ENCODE assay signal across 8 cellular contexts in genomic region chr18:25921677-25922421, GRCh38.
DNase-seq lines count a peak whose midpoint lies in the region; ATAC-seq and TF ChIP-seq lines count a peak whose summit lies in the region.

No MANE protein-coding gene starts in this region.

- H3K4me3 Mint-ChIP-seq in activated CD8-positive, alpha-beta T cell treated with anti-CD3 and anti-CD28 coated beads for 36 hours: no peak overlapping the region

- H3K4me1 Mint-ChIP-seq in activated CD8-positive, alpha-beta T cell treated with anti-CD3 and anti-CD28 coated beads for 36 hours (ENCODE audit: low read depth): no peaks in the 10 kb centered on the region

- POLR2A ChIA-PET in activated CD8-positive, alpha-beta T cell treated with anti-CD3 and anti-CD28 coated beads for 36 hours (lab: Charles Lee): no interaction called here

- H3K9me3 Mint-ChIP-seq in activated CD8-positive, alpha-beta T cell treated with anti-CD3 and anti-CD28 coated beads for 36 hours: no peaks in the 10 kb centered on the region

- no peak overlapping the region for H3K4me3 ChIP-seq in heart right ventricle
- no peak overlapping the region for H3K4me3 ChIP-seq in foreskin fibroblast (ENCODE audit: low read depth in 1 of 2, low read length in 2 of 2)

- H3K36me3 ChIP-seq in heart right ventricle: no peaks in the 10 kb centered on the region

- intact Hi-C loops in heart right ventricle (cut with DNase I): loop anchor here in 2 of 10 donors (10.0 kb wide), 2 partner anchors 57 to 243 kb away; no protein-coding TSS in a partner anchor
- intact Hi-C loops in Right ventricle myocardium inferior (cut with DNase I): no loop called here
- intact Hi-C loops in activated CD8-positive, alpha-beta T cell treated with anti-CD3 and anti-CD28 coated beads for 36 hours (cut with micrococcal nuclease): no loop called here

- H3K4me1 ChIP-seq in heart right ventricle: no peaks in the 10 kb centered on the region

- no peak overlapping the region for H3K27ac ChIP-seq in heart right ventricle

- peaks cover 0 to 4% (median 0%) of the 10 kb centered on the region in 7 donors for H3K27me3 ChIP-seq in heart right ventricle

- no peak for DNase-seq in heart right ventricle
- DNase-seq in Right ventricle myocardium inferior (ENCODE audit: missing footprints): no peak
- peak; percentile 56 for DNase-seq in NCI-H2227 (lab: John Stamatoyannopoulos, UW; ENCODE audit: unreplicated experiment)
- DNase-seq in activated CD8-positive, alpha-beta T cell treated with anti-CD3 and anti-CD28 coated beads for 36 hours: peak; percentile 64
- peak in 1 of 2 donors; percentile 22 for DNase-seq in foreskin fibroblast
- DNase-seq in stimulated activated CD4-positive, alpha-beta T cell treated with anti-CD3 and anti-CD28 coated beads, Interleukin-4, amount 100 ng/mL, for 24 hours: peak; percentile 24
- no peak for DNase-seq in NCI-H446 treated with DMSO at 0.1 percent for 48 hours (lab: John Stamatoyannopoulos, UW)

- H3K9me3 ChIP-seq in heart right ventricle: no peaks in the 10 kb centered on the region

- H3K27ac Mint-ChIP-seq in activated CD8-positive, alpha-beta T cell treated with anti-CD3 and anti-CD28 coated beads for 36 hours: no peak overlapping the region

- peaks cover 5% of the 10 kb centered on the region for H3K27me3 Mint-ChIP-seq in activated CD8-positive, alpha-beta T cell treated with anti-CD3 and anti-CD28 coated beads for 36 hours

- TF ChIP-seq CTCF in heart right ventricle (IDR thresholded peaks at IDR 0.05) (peak in 7 of 9 donors; percentile 28 to 62 (median 34)), foreskin fibroblast (IDR thresholded peaks at IDR 0.05; ENCODE audit: low read depth, low read length) (peak; percentile 58)
- TF ChIP-seq CTCF in activated CD8-positive, alpha-beta T cell treated with anti-CD3 and anti-CD28 coated beads for 36 hours (IDR thresholded peaks at IDR 0.05): peak; percentile 65

- no peaks in the 10 kb centered on the region for H3K36me3 Mint-ChIP-seq in activated CD8-positive, alpha-beta T cell treated with anti-CD3 and anti-CD28 coated beads for 36 hours (ENCODE audit: low read depth)

- 82 to 84% methylated on average over 13 of the region's 13 CpGs for WGBS in heart right ventricle, 2 donors

- CTCF ChIA-PET in activated CD8-positive, alpha-beta T cell treated with anti-CD3 and anti-CD28 coated beads for 36 hours (lab: Charles Lee): interaction anchor here (0.6 to 1.5 kb wide), 13 partner anchors 8 to 526 kb away, joined by 3 to 5 read pairs (median 3); no protein-coding TSS in a partner anchor

- ATAC-seq in heart right ventricle (no peak), Right ventricle myocardium inferior (no peak), HG02623 (IDR thresholded peaks at IDR 0.05; ENCODE audit: unreplicated experiment) (peak; percentile 75)
- peak; percentile 58 for ATAC-seq in activated CD8-positive, alpha-beta T cell treated with anti-CD3 and anti-CD28 coated beads for 36 hours

Comparison
In these comparisons a context has a peak if more than half of its experiments do, and no peak if none do; other contexts are left out.
1. ATAC-seq: peak in HG02623 (single experiment) and activated CD8-positive, alpha-beta T cell treated with anti-CD3 and anti-CD28 coated beads for 36 hours (single experiment); none in heart right ventricle (0 of 8) and Right ventricle myocardium inferior (single experiment).
2. DNase-seq: peak in NCI-H2227 (single experiment), activated CD8-positive, alpha-beta T cell treated with anti-CD3 and anti-CD28 coated beads for 36 hours (single experiment) and stimulated activated CD4-positive, alpha-beta T cell treated with anti-CD3 and anti-CD28 coated beads, Interleukin-4, amount 100 ng/mL, for 24 hours (single experiment); none in heart right ventricle (0 of 2), Right ventricle myocardium inferior (single experiment) and NCI-H446 treated with DMSO at 0.1 percent for 48 hours (single experiment).
3. Peak in every context shown above with its lines, with median percentiles within 50 percentile points of each other: CTCF ChIP-seq.